In genomic region chr6:82397962-82398692, GRCh38 we compare ENCODE assay signal across 17 cellular contexts. TPM values are rescaled to one million over a fixed set of nuclear protein-coding genes. Genes with fewer than 3 reads are reported as not detected.
DNase-seq lines count a peak whose midpoint lies in the region; FAIRE-seq and TF ChIP-seq lines count a peak whose summit lies in the region.
"Had no signal": no experiment of that assay in that cellular context is flagged by ENCODE, and none has a peak within 500 bp of the region (broad histone marks: within the 10 kb centered on the region; RNA-seq: fewer than 3 reads in every experiment).

No MANE protein-coding gene starts in this region.

- peak overlapping the region; percentile 56 for H3K4me2 ChIP-seq in osteoblast (ENCODE audit: insufficient read depth, low read length)

- no peaks in the 10 kb centered on the region for H3K27me3 ChIP-seq in osteoblast (ENCODE audit: insufficient read depth, low read length)
- H3K27me3 ChIP-seq: right lobe of liver had no signal

- H3K36me3 ChIP-seq in osteoblast (ENCODE audit: insufficient read depth, low read length): no peaks in the 10 kb centered on the region
- H3K36me3 ChIP-seq: left ventricle myocardium inferior, right lobe of liver had no signal

- H3K4me1 ChIP-seq in osteoblast (ENCODE audit: insufficient read depth, low read length): peaks cover 26% of the 10 kb centered on the region
- H3K4me1 ChIP-seq: left ventricle myocardium inferior, right lobe of liver had no signal

- peak overlapping the region; percentile 78 for H3K27ac ChIP-seq in osteoblast (ENCODE audit: low read depth, low read length)
- H3K27ac ChIP-seq: left ventricle myocardium inferior, right lobe of liver had no signal

- peak; percentile 14 for DNase-seq in GM04503 (ENCODE audit: low read depth)
- peak; percentile 11 for DNase-seq in RCC 7860 (ENCODE audit: low spot score)
- peak; percentile 64 for DNase-seq in dedifferentiated amniotic fluid mesenchymal stem cell (ENCODE audit: extremely low spot score)
- DNase-seq in osteoblast (ENCODE audit: insufficient read length, low spot score, missing footprints): no peak
- no peak for DNase-seq in OCI-M2 (lab: John Stamatoyannopoulos, UW; ENCODE audit: unreplicated experiment)
- DNase-seq in NCI-H187 treated with DMSO at 0.1 percent for 48 hours (lab: John Stamatoyannopoulos, UW): no peak
- no peak for DNase-seq in HuH-7 (ENCODE audit: low spot score)
- DNase-seq in NCI-H524 (lab: John Stamatoyannopoulos, UW): no peak
- DNase-seq: CD4-positive, CD25-positive, alpha-beta regulatory T cell; left ventricle myocardium inferior; NCI-H1417; right lobe of liver; stimulated activated naive CD8-positive, alpha-beta T cell treated with anti-CD3 and anti-CD28 coated beads, Interleukin-15, amount 100 ng/mL, for 72 hours had no signal

- no peak overlapping the region for H2AFZ ChIP-seq in osteoblast (ENCODE audit: low read length)

- no peak for TF ChIP-seq CTCF in osteoblast (IDR thresholded peaks at IDR 0.05; ENCODE audit: extremely low read depth, low read depth, low read length)

- peak overlapping the region; percentile 2 for H3K4me3 ChIP-seq in osteoblast (ENCODE audit: insufficient read depth, low read length)
- H3K4me3 ChIP-seq: K562, left ventricle myocardium inferior, right lobe of liver had no signal

- no peaks in the 10 kb centered on the region for H3K79me2 ChIP-seq in osteoblast (ENCODE audit: insufficient read depth, low read length)

- no peaks in the 10 kb centered on the region for H3K9me3 ChIP-seq in osteoblast (ENCODE audit: low read depth, low read length)
- H3K9me3 ChIP-seq: left ventricle myocardium inferior, right lobe of liver had no signal

- peak; percentile 73 for FAIRE-seq in RCC 7860 (lab: Jason Lieb, UNC)
- FAIRE-seq: K562 had no signal

- H4K20me1 ChIP-seq in osteoblast (ENCODE audit: insufficient read depth, low read length): peaks cover 5% of the 10 kb centered on the region

RNA-seq across cellular contexts. Expression of gene TPBG, which starts 34.5 kb away (rescaled TPM):
- total RNA-seq in osteoblast: 47.8 and 48.6 TPM in 2 replicates
- total RNA-seq: activated T-helper 1 cell treated with anti-CD3 and anti-CD28 coated beads, Interleukin-12 subunit alpha, Interleukin-12 subunit beta, Interleukin-2, Interleukin-4 antibody, amounts not matched to agents 30 ng/mL and 10 ng/mL and 1 ng/mL, durations not matched to agents 14 hours and 24 hours and 36 hours; CD4-positive, CD25-positive, alpha-beta regulatory T cell; OCI-LY7; T-helper 2 cell treated with Interferon-gamma antibody and Interleukin-4, amounts not matched to agents 100 ng/mL and 5 ng/mL, for 36 hours had no signal

Comparison
In these comparisons a context has a peak if more than half of its experiments do, and no peak if none do; other contexts are left out.
1. DNase-seq: peak in GM04503 (single experiment), RCC 7860 (single experiment) and dedifferentiated amniotic fluid mesenchymal stem cell (single experiment); none in osteoblast (single experiment), OCI-M2 (single experiment), NCI-H187 treated with DMSO at 0.1 percent for 48 hours (single experiment), HuH-7 (single experiment) and NCI-H524 (0 of 2).